ENCODE assay signal across 2 cellular contexts in the genomic region with DNA sequence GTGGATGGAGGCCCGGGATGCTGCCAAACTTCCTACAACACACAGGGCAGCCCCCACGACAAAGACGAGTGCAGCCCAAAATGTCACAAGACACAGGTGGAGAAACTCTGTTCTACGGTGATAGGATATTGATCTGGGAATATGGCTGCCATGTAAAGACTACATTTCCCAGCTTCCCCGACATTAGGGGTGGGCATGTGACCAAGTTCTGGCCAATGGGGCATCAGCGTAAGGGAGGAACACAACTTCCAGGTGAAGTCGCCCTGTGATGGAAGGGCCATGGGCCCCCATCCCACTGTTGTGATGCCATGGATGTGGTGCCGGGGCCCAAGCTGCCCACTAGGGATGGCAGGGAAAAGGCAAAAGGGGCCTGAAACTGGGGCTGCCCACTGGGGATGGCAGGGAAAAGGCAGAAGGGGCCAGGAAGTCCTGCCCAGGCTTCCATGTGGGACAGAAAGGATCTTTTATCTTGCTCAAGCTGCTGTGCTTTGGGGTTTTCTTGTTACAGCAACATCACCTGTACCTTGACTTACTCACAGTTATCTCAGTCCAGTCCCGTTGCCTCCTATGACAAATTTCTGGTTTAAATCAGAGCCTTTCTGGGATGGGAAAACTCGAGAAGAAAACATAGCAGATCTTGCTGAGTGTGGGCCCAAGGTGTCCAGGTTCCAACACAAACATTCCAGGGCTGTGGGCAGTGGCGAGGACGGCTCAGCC.
TF ChIP-seq lines count a peak whose summit lies in the region.

No MANE protein-coding gene starts in this region.

TF ChIP-seq in HepG2, 621 proteins besides CTCF, POLR2A, EP300 and RAD21 (continues in another document):
- no peak for TF ChIP-seq MEF2D (CRISPR knock-in tag; IDR thresholded peaks at IDR 0.05)
- TF ChIP-seq, protein P1, sequence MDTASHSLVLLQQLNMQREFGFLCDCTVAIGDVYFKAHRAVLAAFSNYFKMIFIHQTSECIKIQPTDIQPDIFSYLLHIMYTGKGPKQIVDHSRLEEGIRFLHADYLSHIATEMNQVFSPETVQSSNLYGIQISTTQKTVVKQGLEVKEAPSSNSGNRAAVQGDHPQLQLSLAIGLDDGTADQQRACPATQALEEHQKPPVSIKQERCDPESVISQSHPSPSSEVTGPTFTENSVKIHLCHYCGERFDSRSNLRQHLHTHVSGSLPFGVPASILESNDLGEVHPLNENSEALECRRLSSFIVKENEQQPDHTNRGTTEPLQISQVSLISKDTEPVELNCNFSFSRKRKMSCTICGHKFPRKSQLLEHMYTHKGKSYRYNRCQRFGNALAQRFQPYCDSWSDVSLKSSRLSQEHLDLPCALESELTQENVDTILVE (CRISPR knock-in tag; IDR thresholded peaks at IDR 0.05), result no peak
- peak; percentile 30; the same call in 1 of the 2 replicates for TF ChIP-seq HCFC1 (IDR thresholded peaks at IDR 0.05; ENCODE audit: low read depth, low read length)
- no peak for TF ChIP-seq SAFB2 (CRISPR knock-in tag; IDR thresholded peaks at IDR 0.05; ENCODE audit: borderline replicate concordance, low read depth)
- peak; percentile 70 for TF ChIP-seq NFYB (CRISPR knock-in tag; IDR thresholded peaks at IDR 0.05)
- peak; percentile 60 for TF ChIP-seq YY1 (IDR thresholded peaks at IDR 0.05; ENCODE audit: insufficient read depth, insufficient replicate concordance, low read depth, low read length)
- TF ChIP-seq, protein P2, sequence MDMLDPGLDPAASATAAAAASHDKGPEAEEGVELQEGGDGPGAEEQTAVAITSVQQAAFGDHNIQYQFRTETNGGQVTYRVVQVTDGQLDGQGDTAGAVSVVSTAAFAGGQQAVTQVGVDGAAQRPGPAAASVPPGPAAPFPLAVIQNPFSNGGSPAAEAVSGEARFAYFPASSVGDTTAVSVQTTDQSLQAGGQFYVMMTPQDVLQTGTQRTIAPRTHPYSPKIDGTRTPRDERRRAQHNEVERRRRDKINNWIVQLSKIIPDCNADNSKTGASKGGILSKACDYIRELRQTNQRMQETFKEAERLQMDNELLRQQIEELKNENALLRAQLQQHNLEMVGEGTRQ (IDR thresholded peaks at IDR 0.05; ENCODE audit: low read depth, low read length), result peak; percentile 57
- TF ChIP-seq, protein P2 (CRISPR knock-in tag; IDR thresholded peaks at IDR 0.05; ENCODE audit: borderline replicate concordance), result peak; percentile 82; the same call in 1 of the 2 replicates
- TF ChIP-seq, protein P3, sequence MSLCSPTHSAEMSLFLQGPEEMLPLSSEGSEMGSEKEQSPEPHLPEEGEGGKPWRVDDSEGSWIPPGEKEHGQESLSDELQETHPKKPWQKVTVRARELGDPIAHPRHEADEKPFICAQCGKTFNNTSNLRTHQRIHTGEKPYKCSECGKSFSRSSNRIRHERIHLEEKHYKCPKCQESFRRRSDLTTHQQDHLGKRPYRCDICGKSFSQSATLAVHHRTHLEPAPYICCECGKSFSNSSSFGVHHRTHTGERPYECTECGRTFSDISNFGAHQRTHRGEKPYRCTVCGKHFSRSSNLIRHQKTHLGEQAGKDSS (CRISPR knock-in tag; IDR thresholded peaks at IDR 0.05; ENCODE audit: borderline replicate concordance, low read depth), result no peak
- TF ChIP-seq ZNF143 (CRISPR knock-in tag; IDR thresholded peaks at IDR 0.05), result peak; percentile 85
- TF ChIP-seq ZNF12 (CRISPR knock-in tag; IDR thresholded peaks at IDR 0.05), result peak; percentile 92
- TF ChIP-seq, protein P4, sequence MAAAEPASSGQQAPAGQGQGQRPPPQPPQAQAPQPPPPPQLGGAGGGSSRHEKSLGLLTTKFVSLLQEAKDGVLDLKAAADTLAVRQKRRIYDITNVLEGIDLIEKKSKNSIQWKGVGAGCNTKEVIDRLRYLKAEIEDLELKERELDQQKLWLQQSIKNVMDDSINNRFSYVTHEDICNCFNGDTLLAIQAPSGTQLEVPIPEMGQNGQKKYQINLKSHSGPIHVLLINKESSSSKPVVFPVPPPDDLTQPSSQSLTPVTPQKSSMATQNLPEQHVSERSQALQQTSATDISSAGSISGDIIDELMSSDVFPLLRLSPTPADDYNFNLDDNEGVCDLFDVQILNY (CRISPR knock-in tag; conservative IDR thresholded peaks at IDR 0.05), result no peak
- TF ChIP-seq MIER3 (CRISPR knock-in tag; IDR thresholded peaks at IDR 0.05; ENCODE audit: borderline replicate concordance), result no peak
- peak; percentile 81 for TF ChIP-seq ZNF556 (CRISPR knock-in tag; IDR thresholded peaks at IDR 0.05; ENCODE audit: borderline replicate concordance)
- peak; percentile 72 for TF ChIP-seq NFYC (CRISPR knock-in tag; IDR thresholded peaks at IDR 0.05)
- peak; percentile 96 for TF ChIP-seq THAP11 (CRISPR knock-in tag; IDR thresholded peaks at IDR 0.05)
- no peak for TF ChIP-seq HES4 (CRISPR knock-in tag; IDR thresholded peaks at IDR 0.05; ENCODE audit: borderline replicate concordance)
- no peak for TF ChIP-seq SUZ12 (IDR thresholded peaks at IDR 0.05; ENCODE audit: low read depth, low read length)
- peak; percentile 56; the same call in 1 of the 2 replicates for TF ChIP-seq ZNF17 (CRISPR knock-in tag; IDR thresholded peaks at IDR 0.05)
- TF ChIP-seq, protein P5, sequence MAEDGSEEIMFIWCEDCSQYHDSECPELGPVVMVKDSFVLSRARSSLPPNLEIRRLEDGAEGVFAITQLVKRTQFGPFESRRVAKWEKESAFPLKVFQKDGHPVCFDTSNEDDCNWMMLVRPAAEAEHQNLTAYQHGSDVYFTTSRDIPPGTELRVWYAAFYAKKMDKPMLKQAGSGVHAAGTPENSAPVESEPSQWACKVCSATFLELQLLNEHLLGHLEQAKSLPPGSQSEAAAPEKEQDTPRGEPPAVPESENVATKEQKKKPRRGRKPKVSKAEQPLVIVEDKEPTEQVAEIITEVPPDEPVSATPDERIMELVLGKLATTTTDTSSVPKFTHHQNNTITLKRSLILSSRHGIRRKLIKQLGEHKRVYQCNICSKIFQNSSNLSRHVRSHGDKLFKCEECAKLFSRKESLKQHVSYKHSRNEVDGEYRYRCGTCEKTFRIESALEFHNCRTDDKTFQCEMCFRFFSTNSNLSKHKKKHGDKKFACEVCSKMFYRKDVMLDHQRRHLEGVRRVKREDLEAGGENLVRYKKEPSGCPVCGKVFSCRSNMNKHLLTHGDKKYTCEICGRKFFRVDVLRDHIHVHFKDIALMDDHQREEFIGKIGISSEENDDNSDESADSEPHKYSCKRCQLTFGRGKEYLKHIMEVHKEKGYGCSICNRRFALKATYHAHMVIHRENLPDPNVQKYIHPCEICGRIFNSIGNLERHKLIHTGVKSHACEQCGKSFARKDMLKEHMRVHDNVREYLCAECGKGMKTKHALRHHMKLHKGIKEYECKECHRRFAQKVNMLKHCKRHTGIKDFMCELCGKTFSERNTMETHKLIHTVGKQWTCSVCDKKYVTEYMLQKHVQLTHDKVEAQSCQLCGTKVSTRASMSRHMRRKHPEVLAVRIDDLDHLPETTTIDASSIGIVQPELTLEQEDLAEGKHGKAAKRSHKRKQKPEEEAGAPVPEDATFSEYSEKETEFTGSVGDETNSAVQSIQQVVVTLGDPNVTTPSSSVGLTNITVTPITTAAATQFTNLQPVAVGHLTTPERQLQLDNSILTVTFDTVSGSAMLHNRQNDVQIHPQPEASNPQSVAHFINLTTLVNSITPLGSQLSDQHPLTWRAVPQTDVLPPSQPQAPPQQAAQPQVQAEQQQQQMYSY (CRISPR knock-in tag; IDR thresholded peaks at IDR 0.05), result no peak

TF ChIP-seq in GM12878, 131 proteins besides CTCF, POLR2A, EP300 and RAD21 (continues in another document):
- no peak for TF ChIP-seq STAT1 (conservative IDR thresholded peaks at IDR 0.05)
- TF ChIP-seq SREBF2 (IDR thresholded peaks at IDR 0.05; ENCODE audit: low read length), result no peak
- no peak for TF ChIP-seq POLR2AphosphoS2 (IDR thresholded peaks at IDR 0.05; ENCODE audit: low read depth, low read length)
- TF ChIP-seq, protein P5 (CRISPR knock-in tag; IDR thresholded peaks at IDR 0.05), result no peak
- TF ChIP-seq RCOR1 (conservative IDR thresholded peaks at IDR 0.05; ENCODE audit: low read depth, low read length), result no peak
- no peak for TF ChIP-seq NR2C2 (IDR thresholded peaks at IDR 0.05; ENCODE audit: borderline replicate concordance, control insufficient read depth, insufficient read length, low read depth)
- no peak for TF ChIP-seq CBX5 (IDR thresholded peaks at IDR 0.05; ENCODE audit: low read depth)
- TF ChIP-seq, protein P6, sequence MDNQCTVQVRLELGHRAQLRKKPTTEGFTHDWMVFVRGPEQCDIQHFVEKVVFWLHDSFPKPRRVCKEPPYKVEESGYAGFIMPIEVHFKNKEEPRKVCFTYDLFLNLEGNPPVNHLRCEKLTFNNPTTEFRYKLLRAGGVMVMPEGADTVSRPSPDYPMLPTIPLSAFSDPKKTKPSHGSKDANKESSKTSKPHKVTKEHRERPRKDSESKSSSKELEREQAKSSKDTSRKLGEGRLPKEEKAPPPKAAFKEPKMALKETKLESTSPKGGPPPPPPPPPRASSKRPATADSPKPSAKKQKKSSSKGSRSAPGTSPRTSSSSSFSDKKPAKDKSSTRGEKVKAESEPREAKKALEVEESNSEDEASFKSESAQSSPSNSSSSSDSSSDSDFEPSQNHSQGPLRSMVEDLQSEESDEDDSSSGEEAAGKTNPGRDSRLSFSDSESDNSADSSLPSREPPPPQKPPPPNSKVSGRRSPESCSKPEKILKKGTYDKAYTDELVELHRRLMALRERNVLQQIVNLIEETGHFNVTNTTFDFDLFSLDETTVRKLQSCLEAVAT (IDR thresholded peaks at IDR 0.05), result no peak
- no peak for TF ChIP-seq KLF5 (IDR thresholded peaks at IDR 0.05; ENCODE audit: partially characterized antibody)
- no peak for TF ChIP-seq RFX5 (IDR thresholded peaks at IDR 0.05; ENCODE audit: low read depth, low read length)
- TF ChIP-seq ZNF207 (IDR thresholded peaks at IDR 0.05; ENCODE audit: borderline replicate concordance), result no peak
- TF ChIP-seq KDM1A (IDR thresholded peaks at IDR 0.05; ENCODE audit: borderline replicate concordance), result no peak
- no peak for TF ChIP-seq FOXM1 (IDR thresholded peaks at IDR 0.05; ENCODE audit: low read depth, low read length)
- TF ChIP-seq SIX5 (IDR thresholded peaks at IDR 0.05; ENCODE audit: low read depth, low read length, severe bottlenecking), result peak; percentile 56
- TF ChIP-seq YY1 (IDR thresholded peaks at IDR 0.05; ENCODE audit: low read depth, low read length), result peak; percentile 89
- no peak for TF ChIP-seq RBBP5 (conservative IDR thresholded peaks at IDR 0.05)
- no peak for TF ChIP-seq BMI1 (IDR thresholded peaks at IDR 0.05; ENCODE audit: borderline replicate concordance)
- TF ChIP-seq ZZZ3 (IDR thresholded peaks at IDR 0.05; ENCODE audit: control insufficient read depth, insufficient read length, low read depth), result no peak
- TF ChIP-seq, protein P7, sequence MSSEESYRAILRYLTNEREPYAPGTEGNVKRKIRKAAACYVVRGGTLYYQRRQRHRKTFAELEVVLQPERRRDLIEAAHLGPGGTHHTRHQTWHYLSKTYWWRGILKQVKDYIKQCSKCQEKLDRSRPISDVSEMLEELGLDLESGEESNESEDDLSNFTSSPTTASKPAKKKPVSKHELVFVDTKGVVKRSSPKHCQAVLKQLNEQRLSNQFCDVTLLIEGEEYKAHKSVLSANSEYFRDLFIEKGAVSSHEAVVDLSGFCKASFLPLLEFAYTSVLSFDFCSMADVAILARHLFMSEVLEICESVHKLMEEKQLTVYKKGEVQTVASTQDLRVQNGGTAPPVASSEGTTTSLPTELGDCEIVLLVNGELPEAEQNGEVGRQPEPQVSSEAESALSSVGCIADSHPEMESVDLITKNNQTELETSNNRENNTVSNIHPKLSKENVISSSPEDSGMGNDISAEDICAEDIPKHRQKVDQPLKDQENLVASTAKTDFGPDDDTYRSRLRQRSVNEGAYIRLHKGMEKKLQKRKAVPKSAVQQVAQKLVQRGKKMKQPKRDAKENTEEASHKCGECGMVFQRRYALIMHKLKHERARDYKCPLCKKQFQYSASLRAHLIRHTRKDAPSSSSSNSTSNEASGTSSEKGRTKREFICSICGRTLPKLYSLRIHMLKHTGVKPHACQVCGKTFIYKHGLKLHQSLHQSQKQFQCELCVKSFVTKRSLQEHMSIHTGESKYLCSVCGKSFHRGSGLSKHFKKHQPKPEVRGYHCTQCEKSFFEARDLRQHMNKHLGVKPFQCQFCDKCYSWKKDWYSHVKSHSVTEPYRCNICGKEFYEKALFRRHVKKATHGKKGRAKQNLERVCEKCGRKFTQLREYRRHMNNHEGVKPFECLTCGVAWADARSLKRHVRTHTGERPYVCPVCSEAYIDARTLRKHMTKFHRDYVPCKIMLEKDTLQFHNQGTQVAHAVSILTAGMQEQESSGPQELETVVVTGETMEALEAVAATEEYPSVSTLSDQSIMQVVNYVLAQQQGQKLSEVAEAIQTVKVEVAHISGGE (CRISPR knock-in tag; IDR thresholded peaks at IDR 0.05), result no peak
- TF ChIP-seq SPI1 (IDR thresholded peaks at IDR 0.05; ENCODE audit: borderline replicate concordance, insufficient read depth, low read depth, low read length), result no peak
- TF ChIP-seq CBFB (IDR thresholded peaks at IDR 0.05; ENCODE audit: low read depth), result no peak
- TF ChIP-seq, protein P8, sequence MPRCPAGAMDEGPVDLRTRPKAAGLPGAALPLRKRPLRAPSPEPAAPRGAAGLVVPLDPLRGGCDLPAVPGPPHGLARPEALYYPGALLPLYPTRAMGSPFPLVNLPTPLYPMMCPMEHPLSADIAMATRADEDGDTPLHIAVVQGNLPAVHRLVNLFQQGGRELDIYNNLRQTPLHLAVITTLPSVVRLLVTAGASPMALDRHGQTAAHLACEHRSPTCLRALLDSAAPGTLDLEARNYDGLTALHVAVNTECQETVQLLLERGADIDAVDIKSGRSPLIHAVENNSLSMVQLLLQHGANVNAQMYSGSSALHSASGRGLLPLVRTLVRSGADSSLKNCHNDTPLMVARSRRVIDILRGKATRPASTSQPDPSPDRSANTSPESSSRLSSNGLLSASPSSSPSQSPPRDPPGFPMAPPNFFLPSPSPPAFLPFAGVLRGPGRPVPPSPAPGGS (IDR thresholded peaks at IDR 0.05; ENCODE audit: borderline replicate concordance, insufficient read depth, low read depth, low read length, poor library complexity, severe bottlenecking), result no peak
